In the genomic region with DNA sequence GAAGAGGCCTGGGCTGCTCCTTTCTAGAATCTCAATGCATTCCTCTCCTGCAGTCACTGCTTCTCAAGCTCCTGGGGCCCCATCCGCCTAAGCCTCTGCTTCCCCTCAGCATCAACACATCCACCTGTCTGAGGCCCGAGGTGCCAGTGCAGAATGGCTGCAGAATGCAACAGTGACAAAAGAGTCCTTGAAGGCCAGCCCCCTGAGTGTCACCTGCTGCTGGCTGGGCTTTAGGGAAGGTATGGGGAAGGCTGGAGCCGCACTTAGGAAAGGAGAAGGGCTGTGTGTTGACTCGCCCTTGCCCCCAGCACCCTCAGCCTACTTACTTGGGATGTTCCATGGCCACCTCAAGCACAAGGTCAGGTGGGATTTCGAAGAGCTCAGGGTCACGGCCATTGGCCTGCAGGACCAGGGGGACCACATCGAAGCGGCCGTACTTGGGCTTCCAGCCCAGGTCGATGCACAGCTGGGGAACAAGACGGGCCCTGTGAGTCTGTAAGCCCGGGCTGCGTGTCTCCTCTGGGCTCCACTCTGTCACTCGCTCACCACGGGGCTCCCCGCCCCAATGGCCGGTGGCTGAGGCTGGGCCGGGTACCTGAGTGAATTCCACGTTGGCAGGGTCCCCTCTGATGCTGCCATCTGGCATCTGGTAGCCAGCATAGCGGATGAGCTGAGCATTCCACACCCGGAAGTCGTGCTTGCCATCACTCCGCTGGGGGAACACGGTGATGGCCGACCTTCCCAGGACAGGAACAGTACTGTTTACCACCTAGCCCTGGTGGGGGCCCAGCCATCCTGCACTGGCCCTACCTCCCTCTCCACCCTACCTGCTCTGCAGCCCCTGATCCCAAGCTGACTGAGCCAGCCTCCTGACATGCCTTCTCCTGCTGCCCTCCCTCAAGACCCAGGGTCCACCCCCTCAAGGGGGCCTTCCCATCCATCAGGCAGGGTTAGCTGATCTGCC, we compare ENCODE assay signal across 33 cellular contexts. TPM values are rescaled to one million over a fixed set of nuclear protein-coding genes. Genes with fewer than 3 reads are reported as not detected.
"Had no signal": no experiment of that assay in that cellular context is flagged by ENCODE, and none has a peak within 500 bp of the region (broad histone marks: within the 10 kb centered on the region; RNA-seq: fewer than 3 reads in every experiment).

No MANE protein-coding gene starts in this region.

- H3K36me3 ChIP-seq: left lung, lower lobe of right lung, neutrophil, ovary, right atrium auricular region, right lobe of liver, stomach, thyroid gland, transverse colon, upper lobe of left lung, uterus had no signal

- H3K4me1 Mint-ChIP-seq: immature natural killer cell; naive thymus-derived CD8-positive, alpha-beta T cell; nephron; neural crest cell; stimulated activated naive B cell treated with anti-CD40 and anti-IgM and Interleukin-4, amounts not matched to agents 10 μg/mL and 1 μg/mL and 100 μg/mL, for 72 hours had no signal

- H3K9me3 Mint-ChIP-seq: immature natural killer cell; naive thymus-derived CD8-positive, alpha-beta T cell; nephron; neural crest cell; stimulated activated naive B cell treated with anti-CD40 and anti-IgM and Interleukin-4, amounts not matched to agents 10 μg/mL and 1 μg/mL and 100 μg/mL, for 72 hours had no signal

- DNase-seq: hypothalamus; immature natural killer cell; kidney; left colon; lower lobe of right lung; mesenchymal stem cell; naive thymus-derived CD8-positive, alpha-beta T cell; occipital lobe; ovary; right lobe of liver; stimulated activated CD4-positive, alpha-beta T cell treated with anti-CD3 and anti-CD28 coated beads, Interleukin-1b, Interleukin-23, amount 100 ng/mL, for 48 hours; stimulated activated CD4-positive, alpha-beta T cell treated with anti-CD3 and anti-CD28 coated beads, Interleukin-2, amount 100 ng/mL, for 48 hours; stimulated activated CD4-positive, alpha-beta T cell treated with anti-CD3 and anti-CD28 coated beads, Interleukin-4, amount 100 ng/mL, for 4 hours; stimulated activated CD8-positive, alpha-beta memory T cell treated with anti-CD3 and anti-CD28 coated beads, Interleukin-4, amount 100 ng/mL, for 48 hours; stimulated activated naive B cell treated with anti-CD40 and anti-IgM and Interleukin-4, amounts not matched to agents 10 μg/mL and 1 μg/mL and 100 μg/mL, for 72 hours; stimulated activated naive CD8-positive, alpha-beta T cell treated with anti-CD3 and anti-CD28 coated beads, Interleukin-15, Interleukin-2, amounts not matched to agents 100 U/mL and 50 U/mL, for 24 hours; stomach; testis; thyroid gland; transverse colon; upper lobe of left lung; uterus had no signal

- H3K4me2 ChIP-seq: smooth muscle cell had no signal

- H3K4me3 ChIP-seq: left lung, lower lobe of right lung, ovary, right atrium auricular region, right lobe of liver, smooth muscle cell, stomach, testis, thyroid gland, transverse colon, upper lobe of left lung, uterus had no signal

- H3K27ac Mint-ChIP-seq: immature natural killer cell; naive thymus-derived CD8-positive, alpha-beta T cell; nephron; progenitor cell of endocrine pancreas; stimulated activated naive B cell treated with anti-CD40 and anti-IgM and Interleukin-4, amounts not matched to agents 10 μg/mL and 1 μg/mL and 100 μg/mL, for 72 hours had no signal

- H3K4me3 Mint-ChIP-seq: immature natural killer cell; naive thymus-derived CD8-positive, alpha-beta T cell; nephron; neural crest cell; stimulated activated naive B cell treated with anti-CD40 and anti-IgM and Interleukin-4, amounts not matched to agents 10 μg/mL and 1 μg/mL and 100 μg/mL, for 72 hours had no signal

- H3K4me1 ChIP-seq: left lung, right atrium auricular region, right lobe of liver, stomach, testis, thyroid gland, transverse colon, uterus had no signal

- H3K27me3 Mint-ChIP-seq: naive thymus-derived CD8-positive, alpha-beta T cell had no signal

- FAIRE-seq: islet of Langerhans, kidney had no signal

- H3K9me3 ChIP-seq: left lung, lower lobe of right lung, neutrophil, ovary, right atrium auricular region, right lobe of liver, stomach, testis, thyroid gland, transverse colon, upper lobe of left lung, uterus had no signal

- ATAC-seq: left colon; left lung; lower lobe of right lung; naive thymus-derived CD8-positive, alpha-beta T cell; stimulated activated naive B cell treated with anti-CD40 and anti-IgM and Interleukin-4, amounts not matched to agents 10 μg/mL and 1 μg/mL and 100 μg/mL, for 72 hours; stimulated activated naive CD8-positive, alpha-beta T cell treated with anti-CD3 and anti-CD28 coated beads, Interleukin-15, Interleukin-2, amounts not matched to agents 100 U/mL and 50 U/mL, for 24 hours had no signal

- H3K27me3 ChIP-seq: left lung, neutrophil, ovary, right atrium auricular region, right lobe of liver, stomach, testis, thyroid gland, transverse colon, upper lobe of left lung, uterus had no signal

- H3K36me3 Mint-ChIP-seq: immature natural killer cell; naive thymus-derived CD8-positive, alpha-beta T cell; stimulated activated naive B cell treated with anti-CD40 and anti-IgM and Interleukin-4, amounts not matched to agents 10 μg/mL and 1 μg/mL and 100 μg/mL, for 72 hours had no signal

- H3K27ac ChIP-seq: left lung, lower lobe of right lung, neutrophil, ovary, right atrium auricular region, right lobe of liver, stomach, testis, thyroid gland, transverse colon, upper lobe of left lung, uterus had no signal

RNA-seq across cellular contexts. Expression of gene NOS2, which starts 19.6 kb away (rescaled TPM):
- total RNA-seq: mammary epithelial cell, pulmonary artery endothelial cell, renal cortical epithelial cell, smooth muscle cell had no signal
